1 cellular context compared by ENCODE assay signal in genomic region chr17:75512946-75513666, GRCh38.
TF ChIP-seq lines count a peak whose summit lies in the region.

No MANE protein-coding gene starts in this region.

TF ChIP-seq in GM12878, 131 proteins besides CTCF, POLR2A, EP300 and RAD21:
- TF ChIP-seq, protein P1, sequence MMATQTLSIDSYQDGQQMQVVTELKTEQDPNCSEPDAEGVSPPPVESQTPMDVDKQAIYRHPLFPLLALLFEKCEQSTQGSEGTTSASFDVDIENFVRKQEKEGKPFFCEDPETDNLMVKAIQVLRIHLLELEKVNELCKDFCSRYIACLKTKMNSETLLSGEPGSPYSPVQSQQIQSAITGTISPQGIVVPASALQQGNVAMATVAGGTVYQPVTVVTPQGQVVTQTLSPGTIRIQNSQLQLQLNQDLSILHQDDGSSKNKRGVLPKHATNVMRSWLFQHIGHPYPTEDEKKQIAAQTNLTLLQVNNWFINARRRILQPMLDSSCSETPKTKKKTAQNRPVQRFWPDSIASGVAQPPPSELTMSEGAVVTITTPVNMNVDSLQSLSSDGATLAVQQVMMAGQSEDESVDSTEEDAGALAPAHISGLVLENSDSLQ (IDR thresholded peaks at IDR 0.05), result no peak
- TF ChIP-seq SMARCA5 (IDR thresholded peaks at IDR 0.05), result peak; percentile 29; the same call in 1 of the 2 replicates
